ENCODE assay signal across 25 cellular contexts in genomic region chr10:88828310-88828709, GRCh38. TPM values are rescaled to one million over a fixed set of nuclear protein-coding genes. Genes with fewer than 3 reads are reported as not detected.
"Had no signal": no experiment of that assay in that cellular context is flagged by ENCODE, and none has a peak within 500 bp of the region (broad histone marks: within the 10 kb centered on the region; RNA-seq: fewer than 3 reads in every experiment).

No MANE protein-coding gene starts in this region.

- H3K9me3 ChIP-seq: left ventricle myocardium inferior, stomach had no signal

- H3K4me3 ChIP-seq: cardiac muscle cell, left ventricle myocardium inferior, stomach had no signal

- H3K27ac Mint-ChIP-seq: activated B cell treated with CpG ODN at 0.5 μM for 24 hours; activated CD4-positive, alpha-beta T cell treated with anti-CD3 and anti-CD28 coated beads, Interleukin-2, amount 10 ng/mL, durations not matched to agents 24 days and 14 days; activated naive CD4-positive, alpha-beta T cell treated with anti-CD3 and anti-CD28 coated beads, Interleukin-2, amount 50 U/mL, for 72 hours; memory B cell; progenitor cell of endocrine pancreas; type B pancreatic cell had no signal

- H3K36me3 ChIP-seq: cardiac muscle cell, left ventricle myocardium inferior had no signal

- H3K4me1 ChIP-seq: left ventricle myocardium inferior had no signal

- H3K36me3 Mint-ChIP-seq: memory B cell, type B pancreatic cell had no signal

- DNase-seq: activated B cell treated with CpG ODN at 0.5 μM for 24 hours; activated CD4-positive, alpha-beta T cell treated with anti-CD3 and anti-CD28 coated beads, Interleukin-2, amount 10 ng/mL, durations not matched to agents 24 days and 14 days; activated CD8-positive, alpha-beta memory T cell treated with anti-CD3 and anti-CD28 coated beads for 24 hours; activated CD8-positive, alpha-beta memory T cell treated with anti-CD3 and anti-CD28 coated beads, Interleukin-2, amount 50 U/mL, for 48 hours; activated gamma-delta T cell; activated T-cell treated with anti-CD3 and anti-CD28 coated beads, Interleukin-2, amount 50 U/mL, for 48 hours; amniotic stem cell; dermis blood vessel endothelial cell; effector memory CD8-positive, alpha-beta T cell; hypothalamus; left ventricle myocardium inferior; stomach; T-helper 9 cell had no signal

- H3K27me3 Mint-ChIP-seq: activated CD4-positive, alpha-beta T cell treated with anti-CD3 and anti-CD28 coated beads, Interleukin-2, amount 10 ng/mL, durations not matched to agents 24 days and 14 days; effector memory CD8-positive, alpha-beta T cell had no signal

- H3K27me3 ChIP-seq: cardiac muscle cell, stomach had no signal

- H3K9me3 Mint-ChIP-seq: activated B cell treated with CpG ODN at 0.5 μM for 24 hours; effector memory CD8-positive, alpha-beta T cell; memory B cell; type B pancreatic cell had no signal

- H3K4me3 Mint-ChIP-seq: activated B cell treated with CpG ODN at 0.5 μM for 24 hours; activated CD4-positive, alpha-beta T cell treated with anti-CD3 and anti-CD28 coated beads, Interleukin-2, amount 10 ng/mL, durations not matched to agents 24 days and 14 days; effector memory CD8-positive, alpha-beta T cell; memory B cell; type B pancreatic cell had no signal

- ATAC-seq: effector memory CD8-positive, alpha-beta T cell had no signal

- H3K27ac ChIP-seq: cardiac muscle cell, left ventricle myocardium inferior, stomach had no signal

RNA-seq across cellular contexts. Expression of gene ANKRD22, which starts 23.3 kb away (rescaled TPM):
- total RNA-seq: activated B cell treated with CpG ODN at 0.5 μM for 24 hours; activated CD4-positive, alpha-beta T cell treated with anti-CD3 and anti-CD28 coated beads, Interleukin-2, amount 10 ng/mL, durations not matched to agents 24 days and 14 days; cardiac muscle cell; dermis blood vessel endothelial cell; left ventricle myocardium inferior; progenitor cell of endocrine pancreas; skeletal muscle tissue; temporal lobe had no signal
- polyA plus RNA-seq: cardiac muscle cell, fibroblast of lung had no signal

RNA-seq across cellular contexts. Expression of gene LIPM, which starts 25.8 kb away (rescaled TPM):
- total RNA-seq: activated B cell treated with CpG ODN at 0.5 μM for 24 hours; activated CD4-positive, alpha-beta T cell treated with anti-CD3 and anti-CD28 coated beads, Interleukin-2, amount 10 ng/mL, durations not matched to agents 24 days and 14 days; activated naive CD4-positive, alpha-beta T cell treated with anti-CD3 and anti-CD28 coated beads, Interleukin-2, amount 50 U/mL, for 72 hours; cardiac muscle cell; dermis blood vessel endothelial cell; fibroblast of lung; frontal cortex; left ventricle myocardium inferior; mononuclear cell; omental fat pad; progenitor cell of endocrine pancreas; stomach; temporal lobe had no signal
- polyA plus RNA-seq: cardiac muscle cell, fibroblast of lung, neural cell, stomach had no signal
